1 cellular context compared by ENCODE assay signal in genomic region chr18:23572012-23572411, GRCh38.
TF ChIP-seq lines count a peak whose summit lies in the region.

No MANE protein-coding gene starts in this region.

TF ChIP-seq in HepG2, 621 proteins besides CTCF, POLR2A, EP300 and RAD21 (continued from another document and continues in another):
- TF ChIP-seq ZBED4 (CRISPR knock-in tag; IDR thresholded peaks at IDR 0.05; ENCODE audit: borderline replicate concordance) (no peak), MAFG (CRISPR knock-in tag; IDR thresholded peaks at IDR 0.05) (no peak), HOXA9 (CRISPR knock-in tag; IDR thresholded peaks at IDR 0.05; ENCODE audit: borderline replicate concordance) (no peak), KLF9 (CRISPR knock-in tag; IDR thresholded peaks at IDR 0.05; ENCODE audit: low read depth) (no peak), REPIN1 (CRISPR knock-in tag; IDR thresholded peaks at IDR 0.05; ENCODE audit: borderline replicate concordance, low read depth) (no peak), ZNF142 (CRISPR knock-in tag; IDR thresholded peaks at IDR 0.05) (no peak), ZBTB7A (CRISPR knock-in tag; IDR thresholded peaks at IDR 0.05) (no peak), ZKSCAN8 (CRISPR knock-in tag; IDR thresholded peaks at IDR 0.05; ENCODE audit: borderline replicate concordance) (peak; percentile 49; the same call in 1 of the 2 replicates), HMG20A (CRISPR knock-in tag; IDR thresholded peaks at IDR 0.05; ENCODE audit: borderline replicate concordance) (peak; percentile 74; the same call in 1 of the 2 replicates), ZNF792 (CRISPR knock-in tag; IDR thresholded peaks at IDR 0.05) (no peak), ZNF530 (CRISPR knock-in tag; IDR thresholded peaks at IDR 0.05; ENCODE audit: low read depth) (no peak), THRA (CRISPR knock-in tag; IDR thresholded peaks at IDR 0.05; ENCODE audit: borderline replicate concordance) (peak; percentile 97; the same call in 1 of the 2 replicates), TMF1 (CRISPR knock-in tag; IDR thresholded peaks at IDR 0.05; ENCODE audit: low read depth) (no peak), ZNF644 (CRISPR knock-in tag; IDR thresholded peaks at IDR 0.05; ENCODE audit: low read depth) (no peak), ZNF501 (CRISPR knock-in tag; IDR thresholded peaks at IDR 0.05) (no peak), ELK4 (CRISPR knock-in tag; IDR thresholded peaks at IDR 0.05; ENCODE audit: borderline replicate concordance) (no peak), MBNL3 (CRISPR knock-in tag; conservative IDR thresholded peaks at IDR 0.05) (no peak), ZBTB20 (CRISPR knock-in tag; IDR thresholded peaks at IDR 0.05; ENCODE audit: borderline replicate concordance, low read depth) (no peak), NCOA5 (CRISPR knock-in tag; IDR thresholded peaks at IDR 0.05) (no peak), NR2F1 (CRISPR knock-in tag; IDR thresholded peaks at IDR 0.05) (no peak), SOX6 (IDR thresholded peaks at IDR 0.05) (no peak), SOX6 (CRISPR knock-in tag; IDR thresholded peaks at IDR 0.05) (peak; percentile 42; the same call in 1 of the 2 replicates), NR0B2 (CRISPR knock-in tag; IDR thresholded peaks at IDR 0.05) (no peak), IKZF5 (CRISPR knock-in tag; IDR thresholded peaks at IDR 0.05) (peak; percentile 38; the same call in 1 of the 2 replicates), RFX1 (IDR thresholded peaks at IDR 0.05) (no peak), ZNF354B (CRISPR knock-in tag; IDR thresholded peaks at IDR 0.05) (no peak), ZNF296 (CRISPR knock-in tag; conservative IDR thresholded peaks at IDR 0.05) (no peak), CC2D1A (CRISPR knock-in tag; IDR thresholded peaks at IDR 0.05) (no peak), CBFB (CRISPR knock-in tag; IDR thresholded peaks at IDR 0.05) (no peak), PLRG1 (conservative IDR thresholded peaks at IDR 0.05) (no peak), PHF21A (CRISPR knock-in tag; IDR thresholded peaks at IDR 0.05) (no peak)
- TF ChIP-seq, protein P1, sequence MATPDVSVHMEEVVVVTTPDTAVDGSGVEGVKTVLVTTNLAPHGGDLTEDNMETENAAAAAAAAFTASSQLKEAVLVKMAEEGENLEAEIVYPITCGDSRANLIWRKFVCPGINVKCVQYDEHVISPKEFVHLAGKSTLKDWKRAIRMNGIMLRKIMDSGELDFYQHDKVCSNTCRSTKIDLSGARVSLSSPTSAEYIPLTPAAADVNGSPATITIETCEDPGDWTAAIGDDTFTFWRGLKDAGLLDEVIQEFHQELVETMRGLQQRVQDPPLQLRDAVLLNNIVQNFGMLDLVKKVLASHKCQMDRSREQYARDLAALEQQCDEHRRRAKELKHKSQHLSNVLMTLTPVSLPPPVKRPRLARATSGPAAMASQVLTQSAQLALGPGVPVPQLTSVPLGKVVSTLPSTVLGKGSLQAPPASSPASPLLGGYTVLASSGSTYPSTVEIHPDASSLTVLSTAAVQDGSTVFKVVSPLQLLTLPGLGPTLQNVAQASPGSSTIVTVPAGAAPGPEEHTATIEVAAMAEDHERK (CRISPR knock-in tag; IDR thresholded peaks at IDR 0.05; ENCODE audit: low read depth) = no peak
- TF ChIP-seq, protein P2, sequence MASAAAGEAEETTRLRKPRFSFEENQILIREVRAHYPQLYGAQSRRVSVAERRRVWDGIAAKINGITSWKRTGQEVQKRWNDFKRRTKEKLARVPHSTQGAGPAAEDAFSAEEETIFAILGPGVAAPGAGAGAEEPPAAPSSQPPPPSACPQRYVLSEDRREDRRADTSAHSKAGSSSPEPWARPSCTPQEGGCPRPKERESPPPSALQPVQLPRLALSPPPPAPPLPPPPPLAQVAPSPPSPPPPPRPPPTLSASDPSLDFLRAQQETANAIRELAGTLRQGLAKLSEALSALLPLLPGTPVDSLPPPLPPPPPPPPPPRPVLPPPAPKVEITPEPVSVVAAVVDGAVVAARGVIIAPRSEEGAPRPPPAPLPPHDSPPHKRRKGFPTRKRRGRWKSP (CRISPR knock-in tag; IDR thresholded peaks at IDR 0.05) = 0 out of 2 replicates have a peak, but pooled peaks have one; percentile 38
- TF ChIP-seq, protein P3, sequence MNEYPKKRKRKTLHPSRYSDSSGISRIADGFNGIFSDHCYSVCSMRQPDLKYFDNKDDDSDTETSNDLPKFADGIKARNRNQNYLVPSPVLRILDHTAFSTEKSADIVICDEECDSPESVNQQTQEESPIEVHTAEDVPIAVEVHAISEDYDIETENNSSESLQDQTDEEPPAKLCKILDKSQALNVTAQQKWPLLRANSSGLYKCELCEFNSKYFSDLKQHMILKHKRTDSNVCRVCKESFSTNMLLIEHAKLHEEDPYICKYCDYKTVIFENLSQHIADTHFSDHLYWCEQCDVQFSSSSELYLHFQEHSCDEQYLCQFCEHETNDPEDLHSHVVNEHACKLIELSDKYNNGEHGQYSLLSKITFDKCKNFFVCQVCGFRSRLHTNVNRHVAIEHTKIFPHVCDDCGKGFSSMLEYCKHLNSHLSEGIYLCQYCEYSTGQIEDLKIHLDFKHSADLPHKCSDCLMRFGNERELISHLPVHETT (CRISPR knock-in tag; conservative IDR thresholded peaks at IDR 0.05) = no peak
- TF ChIP-seq, protein P4, sequence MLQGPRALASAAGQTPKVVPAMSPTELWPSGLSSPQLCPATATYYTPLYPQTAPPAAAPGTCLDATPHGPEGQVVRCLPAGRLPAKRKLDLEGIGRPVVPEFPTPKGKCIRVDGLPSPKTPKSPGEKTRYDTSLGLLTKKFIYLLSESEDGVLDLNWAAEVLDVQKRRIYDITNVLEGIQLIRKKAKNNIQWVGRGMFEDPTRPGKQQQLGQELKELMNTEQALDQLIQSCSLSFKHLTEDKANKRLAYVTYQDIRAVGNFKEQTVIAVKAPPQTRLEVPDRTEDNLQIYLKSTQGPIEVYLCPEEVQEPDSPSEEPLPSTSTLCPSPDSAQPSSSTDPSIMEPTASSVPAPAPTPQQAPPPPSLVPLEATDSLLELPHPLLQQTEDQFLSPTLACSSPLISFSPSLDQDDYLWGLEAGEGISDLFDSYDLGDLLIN (CRISPR knock-in tag; IDR thresholded peaks at IDR 0.05; ENCODE audit: borderline replicate concordance) = no peak
